38 cellular contexts compared by ENCODE assay signal in the genomic region with DNA sequence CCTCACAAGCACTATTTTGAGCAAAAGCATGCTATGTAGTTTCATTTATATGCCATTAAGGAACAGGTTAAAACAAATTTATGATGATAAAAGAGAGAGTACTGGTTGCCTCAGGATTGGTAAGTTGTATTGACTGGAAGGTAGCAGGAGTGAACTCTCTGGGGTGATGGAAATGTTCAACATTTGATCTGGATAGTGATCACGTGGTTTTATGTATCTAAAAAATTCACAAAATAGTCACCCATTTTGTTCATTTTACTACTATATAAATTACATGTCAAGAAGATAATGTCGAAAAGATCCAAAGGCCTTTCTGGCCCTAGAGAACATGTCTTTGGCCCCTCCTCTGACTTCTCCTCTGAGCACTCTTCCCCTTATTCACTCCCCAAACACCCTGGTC. TPM values are rescaled to one million over a fixed set of nuclear protein-coding genes. Genes with fewer than 3 reads are reported as not detected.
"Had no signal": no experiment of that assay in that cellular context is flagged by ENCODE, and none has a peak within 500 bp of the region (broad histone marks: within the 10 kb centered on the region; RNA-seq: fewer than 3 reads in every experiment).

No MANE protein-coding gene starts in this region.

- H3K4me1 Mint-ChIP-seq: activated B cell treated with CpG ODN at 0.5 μM for 24 hours; activated CD4-positive, alpha-beta T cell treated with anti-CD3 and anti-CD28 coated beads, Interleukin-2, amount 10 ng/mL, durations not matched to agents 24 days and 14 days; activated naive CD8-positive, alpha-beta T cell treated with anti-CD3 and anti-CD28 coated beads for 36 hours; activated T-helper 17 cell treated with anti-CD3 and anti-CD28 coated beads, Interleukin-2, amount 50 U/mL, for 72 hours had no signal

- H3K9me3 ChIP-seq: adrenal gland, body of pancreas had no signal

- H3K4me1 ChIP-seq: adrenal gland, breast epithelium had no signal

- H3K27ac Mint-ChIP-seq: activated B cell treated with CpG ODN at 0.5 μM for 24 hours; activated CD4-positive, alpha-beta memory T cell treated with anti-CD3 and anti-CD28 coated beads for 36 hours; activated CD4-positive, alpha-beta T cell treated with anti-CD3 and anti-CD28 coated beads, Interleukin-2, amount 10 ng/mL, durations not matched to agents 24 days and 14 days; activated CD8-positive, alpha-beta T cell treated with anti-CD3 and anti-CD28 coated beads for 36 hours; activated naive CD4-positive, alpha-beta T cell treated with anti-CD3 and anti-CD28 coated beads for 36 hours; activated naive CD4-positive, alpha-beta T cell treated with anti-CD3 and anti-CD28 coated beads, Interleukin-2, amount 50 U/mL, for 72 hours; activated naive CD8-positive, alpha-beta T cell treated with anti-CD3 and anti-CD28 coated beads for 36 hours; activated T-cell treated with anti-CD3 and anti-CD28 coated beads, Interleukin-2, amount 50 U/mL, for 72 hours; activated T-helper 1 cell treated with anti-CD3 and anti-CD28 coated beads, Interleukin-12 subunit alpha, Interleukin-12 subunit beta, Interleukin-2, Interleukin-4 antibody, amounts not matched to agents 30 ng/mL and 10 ng/mL and 1 ng/mL, durations not matched to agents 14 hours and 24 hours and 36 hours; activated T-helper 17 cell treated with anti-CD3 and anti-CD28 coated beads, Interleukin-2, amount 50 U/mL, for 72 hours; T-helper 1 cell treated with Interleukin-12 subunit alpha and Interleukin-12 subunit beta and Interleukin-4 antibody, amounts not matched to agents 30 μg/mL and 1 μg/mL, for 36 hours; T-helper 2 cell treated with Interferon-gamma antibody and Interleukin-4, amounts not matched to agents 5 μg/mL and 100 μg/mL, for 36 hours had no signal

- H3K36me3 ChIP-seq: adrenal gland, brain microvascular endothelial cell, breast epithelium had no signal

- H3K4me3 Mint-ChIP-seq: activated B cell treated with CpG ODN at 0.5 μM for 24 hours; activated CD4-positive, alpha-beta memory T cell treated with anti-CD3 and anti-CD28 coated beads for 36 hours; activated CD4-positive, alpha-beta T cell treated with anti-CD3 and anti-CD28 coated beads, Interleukin-2, amount 10 ng/mL, durations not matched to agents 24 days and 14 days; activated CD8-positive, alpha-beta T cell treated with anti-CD3 and anti-CD28 coated beads for 36 hours; activated naive CD4-positive, alpha-beta T cell treated with anti-CD3 and anti-CD28 coated beads for 36 hours; activated naive CD8-positive, alpha-beta T cell treated with anti-CD3 and anti-CD28 coated beads for 36 hours; activated T-cell treated with anti-CD3 and anti-CD28 coated beads, Interleukin-2, amount 50 U/mL, for 4 hours; activated T-cell treated with anti-CD3 and anti-CD28 coated beads, Interleukin-2, amount 50 U/mL, for 72 hours; activated T-helper 1 cell treated with anti-CD3 and anti-CD28 coated beads, Interleukin-12 subunit alpha, Interleukin-12 subunit beta, Interleukin-2, Interleukin-4 antibody, amounts not matched to agents 30 ng/mL and 10 ng/mL and 1 ng/mL, durations not matched to agents 14 hours and 24 hours and 36 hours; activated T-helper 17 cell treated with anti-CD3 and anti-CD28 coated beads, Interleukin-2, amount 50 U/mL, for 72 hours; T-helper 1 cell treated with Interleukin-12 subunit alpha and Interleukin-12 subunit beta and Interleukin-4 antibody, amounts not matched to agents 30 μg/mL and 1 μg/mL, for 36 hours; T-helper 2 cell treated with Interferon-gamma antibody and Interleukin-4, amounts not matched to agents 5 μg/mL and 100 μg/mL, for 36 hours had no signal

- H3K4me3 ChIP-seq: adrenal gland, body of pancreas, breast epithelium had no signal

- DNase-seq: activated B cell treated with CpG ODN at 0.5 μM for 24 hours; activated CD4-positive, alpha-beta memory T cell treated with anti-CD3 and anti-CD28 coated beads for 36 hours; activated CD4-positive, alpha-beta T cell treated with anti-CD3 and anti-CD28 coated beads for 4 hours; activated CD4-positive, alpha-beta T cell treated with anti-CD3 and anti-CD28 coated beads, Interleukin-2, amount 10 ng/mL, durations not matched to agents 24 days and 14 days; activated CD4-positive, alpha-beta T cell treated with anti-CD3 and anti-CD28 coated beads, Interleukin-2, amount 50 U/mL, for 1 hour; activated CD4-positive, alpha-beta T cell treated with anti-CD3 and anti-CD28 coated beads, Interleukin-2, amount 50 U/mL, for 4 hours; activated CD4-positive, CD25-positive, alpha-beta regulatory T cell treated with anti-CD3 and anti-CD28 coated beads, Interleukin-2, amount 50 U/mL, for 72 hours; activated CD8-positive, alpha-beta memory T cell treated with anti-CD3 and anti-CD28 coated beads, Interleukin-2, amount 50 U/mL, for 4 hours; activated CD8-positive, alpha-beta T cell treated with anti-CD3 and anti-CD28 coated beads for 36 hours; activated effector memory CD4-positive, alpha-beta T cell treated with anti-CD3 and anti-CD28 coated beads, Interleukin-2, amount 50 U/mL, for 16 hours; activated gamma-delta T cell treated with Interleukin-2 at 50 U/mL for 16 hours; activated naive CD4-positive, alpha-beta T cell; activated naive CD4-positive, alpha-beta T cell treated with anti-CD3 and anti-CD28 coated beads for 36 hours; activated naive CD4-positive, alpha-beta T cell treated with anti-CD3 and anti-CD28 coated beads, Interleukin-2, amount 50 U/mL, for 16 hours; activated naive CD8-positive, alpha-beta T cell treated with anti-CD3 and anti-CD28 coated beads for 36 hours; activated T-cell treated with anti-CD3 and anti-CD28 coated beads for 4 hours; activated T-cell treated with anti-CD3 and anti-CD28 coated beads, Interleukin-2, amount 50 U/mL, for 1 hour; activated T-cell treated with anti-CD3 and anti-CD28 coated beads, Interleukin-2, amount 50 U/mL, for 4 hours; activated T-cell treated with anti-CD3 and anti-CD28 coated beads, Interleukin-2, amount 50 U/mL, for 72 hours; adrenal gland; amniotic stem cell; aorta; body of pancreas; brain microvascular endothelial cell; central memory CD4-positive, alpha-beta T cell; T-helper 1 cell; T-helper 2 cell; T-helper 9 cell had no signal

- H3K9me3 Mint-ChIP-seq: activated naive CD8-positive, alpha-beta T cell treated with anti-CD3 and anti-CD28 coated beads for 36 hours; activated T-helper 1 cell treated with anti-CD3 and anti-CD28 coated beads, Interleukin-12 subunit alpha, Interleukin-12 subunit beta, Interleukin-2, Interleukin-4 antibody, amounts not matched to agents 30 ng/mL and 10 ng/mL and 1 ng/mL, durations not matched to agents 14 hours and 24 hours and 36 hours; T-helper 1 cell treated with Interleukin-12 subunit alpha and Interleukin-12 subunit beta and Interleukin-4 antibody, amounts not matched to agents 30 μg/mL and 1 μg/mL, for 36 hours; T-helper 2 cell treated with Interferon-gamma antibody and Interleukin-4, amounts not matched to agents 5 μg/mL and 100 μg/mL, for 36 hours had no signal

- H3K27me3 ChIP-seq: adrenal gland, body of pancreas, brain microvascular endothelial cell, breast epithelium had no signal

- ATAC-seq: activated CD8-positive, alpha-beta T cell treated with anti-CD3 and anti-CD28 coated beads for 36 hours; activated naive CD4-positive, alpha-beta T cell treated with anti-CD3 and anti-CD28 coated beads, Interleukin-2, amount 50 U/mL, for 72 hours; activated T-cell treated with anti-CD3 and anti-CD28 coated beads, Interleukin-2, amount 50 U/mL, for 4 hours; activated T-cell treated with anti-CD3 and anti-CD28 coated beads, Interleukin-2, amount 50 U/mL, for 72 hours; activated T-helper 17 cell treated with anti-CD3 and anti-CD28 coated beads, Interleukin-2, amount 50 U/mL, for 72 hours; body of pancreas had no signal

- H3K27ac ChIP-seq: adrenal gland, body of pancreas, brain microvascular endothelial cell, breast epithelium, VCaP had no signal

- H3K27me3 Mint-ChIP-seq: activated naive CD8-positive, alpha-beta T cell treated with anti-CD3 and anti-CD28 coated beads for 36 hours had no signal

- FAIRE-seq: astrocyte, TTC549 had no signal

RNA-seq across cellular contexts. Expression of gene RAPGEF4, which starts 10.4 kb away (rescaled TPM):
- total RNA-seq: activated B cell treated with CpG ODN at 0.5 μM for 24 hours; activated CD8-positive, alpha-beta memory T cell treated with anti-CD3 and anti-CD28 coated beads for 36 hours had no signal
